Comparison of ENCODE assay signal across 20 cellular contexts in genomic region chr5:97751556-97751955, GRCh38.
"Had no signal": no experiment of that assay in that cellular context is flagged by ENCODE, and none has a peak within 500 bp of the region (broad histone marks: within the 10 kb centered on the region; RNA-seq: fewer than 3 reads in every experiment).

No MANE protein-coding gene starts in this region.

- ATAC-seq: HepG2, K562 had no signal

- H3K9me3 ChIP-seq: SK-N-SH had no signal

- H3K4me2 ChIP-seq: KMS-11, SK-N-SH had no signal

- H3K27ac ChIP-seq: KMS-11 had no signal

- H3K9me2 ChIP-seq: SK-N-SH had no signal

- DNase-seq: Kasumi-1, MV-4-11, NCI-H1048, NCI-H1105, NCI-H1417, NCI-H1436 treated with DMSO at 0.1 percent for 48 hours, NCI-H1694, NCI-H187 treated with DMSO at 0.1 percent for 48 hours, NCI-H2029 treated with DMSO at 0.1 percent for 48 hours, NCI-H2171 treated with DMSO at 0.1 percent for 48 hours, NCI-H345, NCI-H446 treated with DMSO at 0.1 percent for 48 hours, NCI-H510A treated with DMSO at 0.1 percent for 48 hours, Right ventricle myocardium superior, RPMI8226, SIG-M5, SK-N-SH had no signal

- H3K4me3 ChIP-seq: K562 had no signal
